Comparison of ENCODE assay signal across 11 cellular contexts in the genomic region with DNA sequence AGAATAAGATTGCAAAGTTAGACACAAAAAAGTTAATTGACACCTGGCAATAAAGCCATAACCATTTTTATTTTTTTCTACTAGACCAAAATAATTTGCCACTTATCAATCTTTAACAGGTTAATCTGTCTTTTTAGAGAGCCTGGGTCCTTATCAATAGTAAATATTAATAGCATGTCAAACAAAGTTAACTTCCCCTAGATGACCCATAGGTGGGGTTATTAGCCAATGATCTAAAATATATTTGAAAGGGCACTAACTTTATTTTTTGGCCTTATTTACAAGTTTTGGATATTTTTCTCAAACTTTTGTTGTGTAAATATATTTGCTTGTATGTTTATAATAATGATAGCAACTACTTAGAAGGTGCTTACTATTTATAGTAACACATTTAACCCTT. TPM values are rescaled to one million over a fixed set of nuclear protein-coding genes. Genes with fewer than 3 reads are reported as not detected.
DNase-seq lines count a peak whose midpoint lies in the region; ATAC-seq and TF ChIP-seq lines count a peak whose summit lies in the region.
"Had no signal": no experiment of that assay in that cellular context is flagged by ENCODE, and none has a peak within 500 bp of the region (broad histone marks: within the 10 kb centered on the region; RNA-seq: fewer than 3 reads in every experiment).

No MANE protein-coding gene starts in this region.

- POLR2A ChIA-PET in Panc1 (lab: Charles Lee) = no interaction called here
- POLR2A ChIA-PET in activated CD4-positive, alpha-beta memory T cell treated with anti-CD3 and anti-CD28 coated beads, Interleukin-2, amount 10 ng/mL, durations not matched to agents 7 days and 5 days (lab: Charles Lee) = no interaction called here

- H3K27ac ChIP-seq in heart right ventricle (no peak overlapping the region), Panc1 (ENCODE audit: low read length) (no peak overlapping the region)

- BruUV-seq in Panc1 (replicated peaks; lab: Mats Ljungman, UMichigan) = no TSS peak

- H3K4me1 ChIP-seq in heart right ventricle (peaks cover 1 to 34% (median 22%) of the 10 kb centered on the region in 9 donors), Panc1 (ENCODE audit: control insufficient read depth, insufficient read depth, low read length) (no peaks in the 10 kb centered on the region)

- no peak overlapping the region for H3K27ac Mint-ChIP-seq in activated CD4-positive, alpha-beta memory T cell treated with anti-CD3 and anti-CD28 coated beads, Interleukin-2, amount 10 ng/mL, durations not matched to agents 7 days and 5 days
- H3K27ac Mint-ChIP-seq in activated naive CD4-positive, alpha-beta T cell treated with anti-CD3 and anti-CD28 coated beads, Interleukin-2, amount 10 ng/mL, durations not matched to agents 7 days and 5 days = no peak overlapping the region
- H3K27ac Mint-ChIP-seq: activated B cell treated with CpG ODN at 0.5 μM for 24 hours had no signal

- peaks cover 4% of the 10 kb centered on the region for H3K27me3 Mint-ChIP-seq in activated CD4-positive, alpha-beta memory T cell treated with anti-CD3 and anti-CD28 coated beads, Interleukin-2, amount 10 ng/mL, durations not matched to agents 7 days and 5 days
- peaks cover 32% of the 10 kb centered on the region for H3K27me3 Mint-ChIP-seq in activated naive CD4-positive, alpha-beta T cell treated with anti-CD3 and anti-CD28 coated beads, Interleukin-2, amount 10 ng/mL, durations not matched to agents 7 days and 5 days

- TF ChIP-seq CTCF in heart right ventricle (IDR thresholded peaks at IDR 0.05) (peak in 8 of 9 donors; percentile 16 to 61 (median 48)), Panc1 (IDR thresholded peaks at IDR 0.05) (peak; percentile 44; the same call in 1 of the 2 replicates), foreskin fibroblast (IDR thresholded peaks at IDR 0.05; ENCODE audit: low read depth, low read length) (peak; percentile 17)

- CTCF ChIA-PET in Panc1 (lab: Charles Lee) = interaction anchor here (0.7 kb wide), 2 partner anchors 202 to 352 kb away, joined by 4 to 6 read pairs; no protein-coding TSS in a partner anchor
- CTCF ChIA-PET in activated CD4-positive, alpha-beta memory T cell treated with anti-CD3 and anti-CD28 coated beads, Interleukin-2, amount 10 ng/mL, durations not matched to agents 7 days and 5 days (lab: Charles Lee) = interaction anchor here (1.0 kb wide), 2 partner anchors 29 to 131 kb away, joined by 3 to 4 read pairs; no protein-coding TSS in a partner anchor
- CTCF ChIA-PET in activated naive CD4-positive, alpha-beta T cell treated with anti-CD3 and anti-CD28 coated beads, Interleukin-2, amount 10 ng/mL, durations not matched to agents 7 days and 5 days (lab: Charles Lee) = no interaction called here

- H3K4me3 Mint-ChIP-seq in activated CD4-positive, alpha-beta memory T cell treated with anti-CD3 and anti-CD28 coated beads, Interleukin-2, amount 10 ng/mL, durations not matched to agents 7 days and 5 days = no peak overlapping the region
- H3K4me3 Mint-ChIP-seq in activated naive CD4-positive, alpha-beta T cell treated with anti-CD3 and anti-CD28 coated beads, Interleukin-2, amount 10 ng/mL, durations not matched to agents 7 days and 5 days = no peak overlapping the region
- H3K4me3 Mint-ChIP-seq: activated B cell treated with CpG ODN at 0.5 μM for 24 hours had no signal

- H3K9me3 Mint-ChIP-seq in activated CD4-positive, alpha-beta memory T cell treated with anti-CD3 and anti-CD28 coated beads, Interleukin-2, amount 10 ng/mL, durations not matched to agents 7 days and 5 days = no peaks in the 10 kb centered on the region
- no peaks in the 10 kb centered on the region for H3K9me3 Mint-ChIP-seq in activated naive CD4-positive, alpha-beta T cell treated with anti-CD3 and anti-CD28 coated beads, Interleukin-2, amount 10 ng/mL, durations not matched to agents 7 days and 5 days
- H3K9me3 Mint-ChIP-seq: activated B cell treated with CpG ODN at 0.5 μM for 24 hours had no signal

- in situ Hi-C loops in Panc1 (cut with HindIII; ENCODE audit: low pct_unique_long_range_greater_than_20kb, low sequenced_read_pairs) = no loop called here

- H3K27me3 ChIP-seq in heart right ventricle (peaks cover 0 to 16% (median 0%) of the 10 kb centered on the region in 7 donors), Panc1 (ENCODE audit: control insufficient read depth, insufficient read depth, low read length) (no peaks in the 10 kb centered on the region)

- no peaks in the 10 kb centered on the region for H3K36me3 Mint-ChIP-seq in activated CD4-positive, alpha-beta memory T cell treated with anti-CD3 and anti-CD28 coated beads, Interleukin-2, amount 10 ng/mL, durations not matched to agents 7 days and 5 days (ENCODE audit: low read depth)
- H3K36me3 Mint-ChIP-seq in activated naive CD4-positive, alpha-beta T cell treated with anti-CD3 and anti-CD28 coated beads, Interleukin-2, amount 10 ng/mL, durations not matched to agents 7 days and 5 days = no peaks in the 10 kb centered on the region

- DNase-seq in heart right ventricle (no peak), Right ventricle myocardium inferior (ENCODE audit: missing footprints) (no peak), Panc1 (ENCODE audit: low read depth, low spot score) (no peak), foreskin fibroblast (peak in 1 of 2 donors; percentile 51), inferior parietal cortex (ENCODE audit: extremely low spot score) (no peak)
- no peak for DNase-seq in activated CD4-positive, alpha-beta memory T cell treated with anti-CD3 and anti-CD28 coated beads, Interleukin-2, amount 10 ng/mL, durations not matched to agents 7 days and 5 days
- DNase-seq in activated naive CD4-positive, alpha-beta T cell treated with anti-CD3 and anti-CD28 coated beads, Interleukin-2, amount 10 ng/mL, durations not matched to agents 7 days and 5 days = no peak
- DNase-seq: activated B cell treated with CpG ODN at 0.5 μM for 24 hours, Calu3 had no signal

- H3K36me3 ChIP-seq in heart right ventricle (no peaks in the 10 kb centered on the region), Panc1 (ENCODE audit: control insufficient read depth, insufficient read depth, low read length) (no peaks in the 10 kb centered on the region)

- H3K4me1 Mint-ChIP-seq in activated CD4-positive, alpha-beta memory T cell treated with anti-CD3 and anti-CD28 coated beads, Interleukin-2, amount 10 ng/mL, durations not matched to agents 7 days and 5 days = peaks cover 2% of the 10 kb centered on the region
- peaks cover 2% of the 10 kb centered on the region for H3K4me1 Mint-ChIP-seq in activated naive CD4-positive, alpha-beta T cell treated with anti-CD3 and anti-CD28 coated beads, Interleukin-2, amount 10 ng/mL, durations not matched to agents 7 days and 5 days

- intact Hi-C loops in heart right ventricle (cut with DNase I) = loop anchor here in 3 of 10 donors (2.0 to 5.0 kb wide), 3 partner anchors 35 to 90 kb away; no protein-coding TSS in a partner anchor
- intact Hi-C loops in Right ventricle myocardium inferior (cut with DNase I) = no loop called here
- intact Hi-C loops in Panc1 (cut with micrococcal nuclease; ENCODE audit: unreplicated experiment) = no loop called here

- H3K4me3 ChIP-seq in heart right ventricle (no peak overlapping the region), Panc1 (ENCODE audit: low read depth in 2 of 2, low read length in 2 of 2) (no peak overlapping the region), foreskin fibroblast (ENCODE audit: low read depth in 1 of 2, low read length in 2 of 2) (no peak overlapping the region)

- ATAC-seq in heart right ventricle = no peak
- no peak for ATAC-seq in Right ventricle myocardium inferior
- ATAC-seq in Panc1 = no peak
- ATAC-seq in HG02840 (IDR thresholded peaks at IDR 0.05; ENCODE audit: low FRiP score, unreplicated experiment) = no peak

- no peaks in the 10 kb centered on the region for H3K9me3 ChIP-seq in heart right ventricle
- no peaks in the 10 kb centered on the region for H3K9me3 ChIP-seq in Panc1 (ENCODE audit: control insufficient read depth, insufficient read depth, low read depth, low read length)

RNA-seq across cellular contexts. Expression of a gene that starts 3.9 kb away (rescaled TPM):
- total RNA-seq in heart right ventricle = not detected
- polyA plus RNA-seq in heart right ventricle = under 1 TPM in 1 of 2 donors, not detected in 1; 0.01 TPM
- not detected for total RNA-seq in Right ventricle myocardium inferior
- 0.21 TPM for total RNA-seq in Panc1 (2021; ENCODE audit: unreplicated experiment)
- polyA plus RNA-seq in Panc1 (2012; ENCODE audit: insufficient read length) = not detected
- not detected for total RNA-seq in activated CD4-positive, alpha-beta memory T cell treated with anti-CD3 and anti-CD28 coated beads, Interleukin-2, amount 10 ng/mL, durations not matched to agents 7 days and 5 days
- total RNA-seq: activated B cell treated with CpG ODN at 0.5 μM for 24 hours, Calu3 had no signal
- polyA plus RNA-seq: aorta had no signal

RNA-seq across cellular contexts. Expression of a gene that starts 15.5 kb away (rescaled TPM):
- total RNA-seq in heart right ventricle = 10 to 100 TPM; 16.6 to 68.0 (median 26.3) TPM
- 10 to 100 TPM; 33.8 to 38.1 TPM for polyA plus RNA-seq in heart right ventricle
- 49.6 TPM for total RNA-seq in Right ventricle myocardium inferior
- 0.36 TPM for total RNA-seq in Panc1 (2021; ENCODE audit: unreplicated experiment)
- polyA plus RNA-seq in Panc1 (2012; ENCODE audit: insufficient read length) = not detected
- total RNA-seq in activated CD4-positive, alpha-beta memory T cell treated with anti-CD3 and anti-CD28 coated beads, Interleukin-2, amount 10 ng/mL, durations not matched to agents 7 days and 5 days = not detected
- total RNA-seq: activated B cell treated with CpG ODN at 0.5 μM for 24 hours, Calu3 had no signal

RNA-seq across cellular contexts. Expression of a gene that starts 43.3 kb away (rescaled TPM):
- total RNA-seq in heart right ventricle (under 1 TPM; 0.24 to 0.69 (median 0.41) TPM), Right ventricle myocardium inferior (0.22 TPM), Panc1 (2021; ENCODE audit: unreplicated experiment) (0.23 TPM)
- under 1 TPM; 0.22 TPM for polyA plus RNA-seq in heart right ventricle
- polyA plus RNA-seq in Panc1 (2012; ENCODE audit: insufficient read length) = 0.11 TPM
- total RNA-seq in activated CD4-positive, alpha-beta memory T cell treated with anti-CD3 and anti-CD28 coated beads, Interleukin-2, amount 10 ng/mL, durations not matched to agents 7 days and 5 days = under 1 TPM; 0.23 to 0.33 TPM
- total RNA-seq: Calu3 had no signal

RNA-seq across cellular contexts. Expression of a gene that starts 59.7 kb away (rescaled TPM):
- total RNA-seq in heart right ventricle (10 to 100 TPM in 5 of 10 donors, 1 to 10 TPM in 5; 8.4 to 15.5 (median 10.4) TPM), Right ventricle myocardium inferior (10.8 TPM), Panc1 (2021; ENCODE audit: unreplicated experiment) (23.0 TPM)
- polyA plus RNA-seq in heart right ventricle = 1 to 10 TPM; 5.8 to 8.0 TPM
- polyA plus RNA-seq in Panc1 (2012; ENCODE audit: insufficient read length) = 20.1 TPM
- total RNA-seq in activated CD4-positive, alpha-beta memory T cell treated with anti-CD3 and anti-CD28 coated beads, Interleukin-2, amount 10 ng/mL, durations not matched to agents 7 days and 5 days = 1 to 10 TPM; 4.5 to 5.2 TPM

Comparison
In these comparisons a context has a peak if more than half of its experiments do, and no peak if none do; other contexts are left out.
1. RNA of a gene that starts 15.5 kb away (total RNA-seq): 49.6 TPM in Right ventricle myocardium inferior (single experiment) and 16.6 to 68.0 TPM in heart right ventricle; 0.36 TPM in Panc1 (single experiment) and not detected in activated CD4-positive, alpha-beta memory T cell treated with anti-CD3 and anti-CD28 coated beads, Interleukin-2, amount 10 ng/mL, durations not matched to agents 7 days and 5 days; every median in the first group is over 10 times any median in the second.
2. Peak in every context shown above with its lines, with median percentiles within 50 percentile points of each other: CTCF ChIP-seq.